Comparison of ENCODE assay signal across 10 cellular contexts in the genomic region with DNA sequence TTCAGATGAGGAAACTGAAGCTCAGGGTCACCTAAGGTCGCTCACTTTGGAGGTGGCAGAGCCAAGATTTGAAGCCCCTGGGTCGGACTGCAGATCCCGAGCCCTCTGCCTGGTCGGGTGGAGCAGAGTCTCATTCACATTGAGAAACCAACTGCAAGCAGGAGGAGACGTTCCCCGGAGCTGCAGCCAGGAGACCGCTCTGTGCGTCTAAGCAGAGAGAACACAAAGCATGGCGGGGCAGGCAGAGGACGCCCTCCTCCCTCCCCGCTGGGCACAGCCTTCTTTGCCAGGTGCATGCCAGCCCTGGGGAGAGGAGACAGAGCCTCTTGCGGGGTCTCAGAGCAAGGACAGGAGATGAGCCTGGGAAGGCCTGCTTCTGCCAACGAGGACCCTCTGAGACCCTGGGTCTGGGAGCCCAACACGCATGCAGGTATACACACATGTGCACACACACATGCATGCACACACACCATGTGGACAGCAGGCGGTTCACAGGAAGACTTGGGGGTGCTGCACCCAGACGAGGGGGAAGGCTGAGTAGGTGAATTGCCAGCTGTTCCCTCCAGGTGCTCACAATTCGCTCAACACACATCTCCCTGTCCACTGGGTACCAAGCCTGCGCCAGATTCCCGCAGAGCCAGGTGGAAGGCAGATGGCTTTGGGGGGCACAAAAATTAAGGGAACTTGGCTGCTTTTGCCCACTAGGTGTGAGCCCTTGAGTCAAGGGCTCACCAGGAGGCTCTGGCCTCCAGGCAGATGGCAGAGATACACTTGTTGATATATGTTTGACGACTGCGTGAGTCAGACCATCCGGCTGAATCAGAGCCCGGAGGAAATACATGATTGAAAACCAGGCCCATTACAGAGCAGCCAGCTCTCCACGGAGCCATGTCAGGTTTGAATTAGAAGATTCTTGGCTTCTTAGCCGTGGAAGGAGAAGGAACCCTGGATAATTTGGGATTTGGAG. TPM values are rescaled to one million over a fixed set of nuclear protein-coding genes. Genes with fewer than 3 reads are reported as not detected.
DNase-seq lines count a peak whose midpoint lies in the region; ATAC-seq and TF ChIP-seq lines count a peak whose summit lies in the region.
"Had no signal": no experiment of that assay in that cellular context is flagged by ENCODE, and none has a peak within 500 bp of the region (broad histone marks: within the 10 kb centered on the region; RNA-seq: fewer than 3 reads in every experiment).

No MANE protein-coding gene starts in this region.

- peak overlapping the region; percentile 78 for H2AFZ ChIP-seq in osteoblast (ENCODE audit: low read length)

- TF ChIP-seq CTCF in astrocyte of the spinal cord (IDR thresholded peaks at IDR 0.05; ENCODE audit: low read depth, low read length) (peak; percentile 19), osteoblast (IDR thresholded peaks at IDR 0.05; ENCODE audit: extremely low read depth, low read depth, low read length) (peak; percentile 40)

- in situ Hi-C loops in astrocyte of the spinal cord (cut with HindIII; ENCODE audit: low sequenced_read_pairs) = no loop called here

- POLR2A ChIA-PET in activated CD4-positive, alpha-beta T cell treated with anti-CD3 and anti-CD28 coated beads for 36 hours (lab: Charles Lee) = interaction anchor here (1.0 kb wide), 1 partner anchor 37 kb away, joined by 3 read pairs; no protein-coding TSS in a partner anchor

- H3K4me2 ChIP-seq in osteoblast (ENCODE audit: insufficient read depth, low read length) = peak overlapping the region; percentile 31

- H3K4me3 ChIP-seq in astrocyte of the spinal cord (ENCODE audit: low read depth, low read length) (no peak overlapping the region), osteoblast (ENCODE audit: insufficient read depth, low read length) (no peak overlapping the region)

- CTCF ChIA-PET in activated CD4-positive, alpha-beta T cell treated with anti-CD3 and anti-CD28 coated beads for 36 hours (lab: Charles Lee) = interaction anchor here (0.7 to 1.4 kb wide), 6 partner anchors 38 to 589 kb away, joined by 3 to 4 read pairs (median 4); no protein-coding TSS in a partner anchor

- DNase-seq in activated CD4-positive, alpha-beta T cell treated with anti-CD3 and anti-CD28 coated beads for 36 hours = peak; percentile 69
- DNase-seq in activated CD4-positive, alpha-beta T cell treated with anti-CD3 and anti-CD28 coated beads for 1 hour = no peak
- DNase-seq in NCI-H524 treated with DMSO at 0.1 percent for 48 hours (lab: John Stamatoyannopoulos, UW) = peak; percentile 62
- peak; percentile 86 for DNase-seq in astrocyte of the spinal cord (ENCODE audit: low read depth, low spot score)
- DNase-seq in osteoblast (ENCODE audit: insufficient read length, low spot score, missing footprints) = peak; percentile 100
- no peak for DNase-seq in germinal center (ENCODE audit: low spot score)
- DNase-seq in NCI-H2029 treated with DMSO at 0.1 percent for 48 hours (lab: John Stamatoyannopoulos, UW) = no peak
- no peak for DNase-seq in NCI-H1105 (lab: John Stamatoyannopoulos, UW)
- DNase-seq: DND-41 had no signal

- H3K27me3 Mint-ChIP-seq in activated CD4-positive, alpha-beta T cell treated with anti-CD3 and anti-CD28 coated beads for 36 hours = peaks cover 9% of the 10 kb centered on the region

- H3K4me1 ChIP-seq in osteoblast (ENCODE audit: insufficient read depth, low read length) = peaks cover 16% of the 10 kb centered on the region

- H4K20me1 ChIP-seq in osteoblast (ENCODE audit: insufficient read depth, low read length) = no peaks in the 10 kb centered on the region

- ATAC-seq in activated CD4-positive, alpha-beta T cell treated with anti-CD3 and anti-CD28 coated beads for 36 hours = peak; percentile 95

- no peak overlapping the region for H3K4me3 Mint-ChIP-seq in activated CD4-positive, alpha-beta T cell treated with anti-CD3 and anti-CD28 coated beads for 36 hours

- intact Hi-C loops in activated CD4-positive, alpha-beta T cell treated with anti-CD3 and anti-CD28 coated beads for 36 hours (cut with DNase I, micrococcal nuclease) = loop anchor here (1.0 kb wide), 1 partner anchor 88 kb away; no protein-coding TSS in a partner anchor

- peaks cover 6% of the 10 kb centered on the region for H3K4me1 Mint-ChIP-seq in activated CD4-positive, alpha-beta T cell treated with anti-CD3 and anti-CD28 coated beads for 36 hours

- H3K27ac ChIP-seq in osteoblast (ENCODE audit: low read depth, low read length) = peak overlapping the region; percentile 50

- H3K9me3 ChIP-seq in osteoblast (ENCODE audit: low read depth, low read length) = no peaks in the 10 kb centered on the region

- H3K36me3 Mint-ChIP-seq in activated CD4-positive, alpha-beta T cell treated with anti-CD3 and anti-CD28 coated beads for 36 hours (ENCODE audit: low read depth) = no peaks in the 10 kb centered on the region

- peak overlapping the region; percentile 88 for H3K27ac Mint-ChIP-seq in activated CD4-positive, alpha-beta T cell treated with anti-CD3 and anti-CD28 coated beads for 36 hours

- H3K79me2 ChIP-seq in osteoblast (ENCODE audit: insufficient read depth, low read length) = no peaks in the 10 kb centered on the region

- no peaks in the 10 kb centered on the region for H3K9me3 Mint-ChIP-seq in activated CD4-positive, alpha-beta T cell treated with anti-CD3 and anti-CD28 coated beads for 36 hours (ENCODE audit: low read depth)

- peaks cover 14% of the 10 kb centered on the region for H3K27me3 ChIP-seq in osteoblast (ENCODE audit: insufficient read depth, low read length)

- H3K36me3 ChIP-seq in osteoblast (ENCODE audit: insufficient read depth, low read length) = no peaks in the 10 kb centered on the region

RNA-seq across cellular contexts. Expression of a gene that starts 5.5 kb away (rescaled TPM):
- total RNA-seq in activated CD4-positive, alpha-beta T cell treated with anti-CD3 and anti-CD28 coated beads for 36 hours = under 1 TPM; 0.07 to 0.14 TPM
- total RNA-seq in osteoblast = not detected in 2 replicates
- total RNA-seq: T-helper 1 cell treated with Interleukin-12 subunit alpha and Interleukin-12 subunit beta and Interleukin-4 antibody, amounts not matched to agents 30 ng/mL and 1 ng/mL, for 36 hours had no signal

Comparison
In these comparisons a context has a peak if more than half of its experiments do, and no peak if none do; other contexts are left out.
1. DNase-seq: peak in activated CD4-positive, alpha-beta T cell treated with anti-CD3 and anti-CD28 coated beads for 36 hours (single experiment), NCI-H524 treated with DMSO at 0.1 percent for 48 hours (single experiment), astrocyte of the spinal cord (single experiment) and osteoblast (single experiment); none in activated CD4-positive, alpha-beta T cell treated with anti-CD3 and anti-CD28 coated beads for 1 hour (single experiment), germinal center (single experiment), NCI-H2029 treated with DMSO at 0.1 percent for 48 hours (single experiment) and NCI-H1105 (single experiment).